Comparison of ENCODE assay signal across 23 cellular contexts in the genomic region with DNA sequence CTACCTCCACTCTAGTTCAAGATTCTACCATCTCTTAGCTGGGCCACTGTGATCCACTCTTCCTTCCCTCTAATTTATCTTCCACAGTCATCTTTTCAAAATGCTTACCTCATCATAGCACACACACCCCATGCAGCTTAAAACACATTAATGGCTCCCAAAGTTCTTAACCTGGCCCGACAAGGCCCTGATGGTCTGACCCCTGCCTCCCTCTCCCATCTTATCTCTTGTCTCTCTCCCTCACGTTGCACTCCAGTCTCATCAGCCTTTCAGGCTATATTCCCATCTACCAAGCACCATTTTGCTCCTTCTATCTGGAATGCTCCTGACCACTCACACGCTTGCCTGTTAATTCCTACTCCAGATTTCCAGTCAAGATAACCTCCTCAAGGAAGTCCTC.
"Had no signal": no experiment of that assay in that cellular context is flagged by ENCODE, and none has a peak within 500 bp of the region (broad histone marks: within the 10 kb centered on the region; RNA-seq: fewer than 3 reads in every experiment).

No MANE protein-coding gene starts in this region.

- ATAC-seq: foreskin keratinocyte; gastroesophageal sphincter; heart left ventricle; left ventricle myocardium superior; lower lobe of right lung; natural killer cell; pancreas; stimulated activated naive B cell treated with anti-CD40 and anti-IgM and Interleukin-4, amounts not matched to agents 10 μg/mL and 1 μg/mL and 100 μg/mL, for 72 hours had no signal

- H3K4me3 ChIP-seq: colonic mucosa, esophagus muscularis mucosa, gastroesophageal sphincter, heart left ventricle, lower lobe of right lung, pancreas, right lobe of liver, thoracic aorta, tibial nerve, upper lobe of right lung, uterus had no signal

- H3K27me3 ChIP-seq: colonic mucosa, esophagus muscularis mucosa, gastroesophageal sphincter, pancreas, right lobe of liver, tibial nerve, upper lobe of right lung, uterus had no signal

- H3K9me3 ChIP-seq: colonic mucosa, esophagus muscularis mucosa, lower lobe of right lung, neutrophil, pancreas, right lobe of liver, thoracic aorta, tibial nerve, upper lobe of right lung, uterus had no signal

- FAIRE-seq: endothelial cell of umbilical vein, keratinocyte, pancreas, small intestine had no signal

- H3K36me3 ChIP-seq: colonic mucosa, esophagus muscularis mucosa, gastroesophageal sphincter, heart left ventricle, lower lobe of right lung, neutrophil, pancreas, right lobe of liver, thoracic aorta, tibial nerve, upper lobe of right lung, uterus had no signal

- DNase-seq: colonic mucosa; effector CD8-positive, alpha-beta T cell; endodermal cell; foreskin keratinocyte; heart left ventricle; left ventricle myocardium superior; lower lobe of right lung; natural killer cell; pancreas; right lobe of liver; small intestine; stimulated activated CD4-positive, alpha-beta T cell treated with anti-CD3 and anti-CD28 coated beads, Interleukin-15, amount 100 ng/mL, for 24 hours; stimulated activated CD4-positive, alpha-beta T cell treated with anti-CD3 and anti-CD28 coated beads, Interleukin-2, amount 100 ng/mL, for 48 hours; stimulated activated naive B cell treated with anti-CD40 and anti-IgM and Interleukin-4, amounts not matched to agents 10 μg/mL and 1 μg/mL and 100 μg/mL, for 72 hours; uterus had no signal

- H3K27ac ChIP-seq: colonic mucosa, esophagus muscularis mucosa, foreskin keratinocyte, gastroesophageal sphincter, heart left ventricle, lower lobe of right lung, neutrophil, pancreas, right lobe of liver, thoracic aorta, tibial nerve, upper lobe of right lung, uterus had no signal

- H3K4me1 ChIP-seq: right lobe of liver, uterus had no signal
